28 cellular contexts compared by ENCODE assay signal in the genomic region with DNA sequence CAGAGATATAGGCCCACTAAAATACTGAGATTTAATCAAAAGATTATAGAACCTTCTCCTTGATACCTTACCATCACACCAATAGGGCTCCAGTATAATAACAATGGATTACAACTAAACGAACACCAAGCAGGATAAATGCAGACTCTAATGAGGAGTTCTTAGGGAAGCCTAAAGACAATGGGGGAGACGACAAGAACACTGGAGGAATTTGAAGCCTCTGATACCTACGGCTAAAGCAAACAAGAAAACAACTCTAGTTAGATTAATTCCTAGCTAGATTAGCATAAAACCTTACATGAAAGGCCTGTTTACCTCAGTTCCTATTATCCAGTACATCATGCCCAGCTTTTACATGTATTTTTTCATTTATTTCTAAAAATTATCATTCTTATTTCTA.
"Had no signal": no experiment of that assay in that cellular context is flagged by ENCODE, and none has a peak within 500 bp of the region (broad histone marks: within the 10 kb centered on the region; RNA-seq: fewer than 3 reads in every experiment).

No MANE protein-coding gene starts in this region.

- H3K4me1 ChIP-seq: breast epithelium had no signal

- H3K4me3 ChIP-seq: breast epithelium, K562, SK-N-MC had no signal

- DNase-seq: activated CD4-positive, alpha-beta memory T cell treated with anti-CD3 and anti-CD28 coated beads for 36 hours; activated CD4-positive, alpha-beta T cell treated with anti-CD3 and anti-CD28 coated beads, Interleukin-2, amount 10 ng/mL, durations not matched to agents 7 days and 5 days; activated CD4-positive, CD25-positive, alpha-beta regulatory T cell; activated CD8-positive, alpha-beta memory T cell treated with anti-CD3 and anti-CD28 coated beads for 24 hours; activated gamma-delta T cell; activated naive CD4-positive, alpha-beta T cell treated with anti-CD3 and anti-CD28 coated beads for 36 hours; activated naive CD8-positive, alpha-beta T cell treated with anti-CD3 and anti-CD28 coated beads, Interleukin-2, amount 10 ng/mL, durations not matched to agents 7 days and 5 days; activated T-cell treated with anti-CD3 and anti-CD28 coated beads, Interleukin-2, amount 50 U/mL, for 4 hours; aorta; caudate nucleus; Karpas-422; NCI-H1930; NCI-H2107; NCI-H345; NCI-H510A; NCI-H526 treated with DMSO at 0.1 percent for 48 hours; NCI-H82; NK-92 treated with Interleukin-12 subunit alpha and Interleukin-12 subunit beta, amount 100 ng/mL, for 24 hours; OCI-M1; RPMI8226; T-cell; T-helper 2 cell; T1000 had no signal

- H3K27me3 Mint-ChIP-seq: activated CD4-positive, alpha-beta memory T cell treated with anti-CD3 and anti-CD28 coated beads for 36 hours; activated CD4-positive, alpha-beta T cell treated with anti-CD3 and anti-CD28 coated beads, Interleukin-2, amount 10 ng/mL, durations not matched to agents 7 days and 5 days; activated naive CD8-positive, alpha-beta T cell treated with anti-CD3 and anti-CD28 coated beads, Interleukin-2, amount 10 ng/mL, durations not matched to agents 7 days and 5 days; T-cell had no signal

- H3K4me1 Mint-ChIP-seq: activated CD4-positive, alpha-beta T cell treated with anti-CD3 and anti-CD28 coated beads, Interleukin-2, amount 10 ng/mL, durations not matched to agents 7 days and 5 days; activated naive CD8-positive, alpha-beta T cell treated with anti-CD3 and anti-CD28 coated beads, Interleukin-2, amount 10 ng/mL, durations not matched to agents 7 days and 5 days had no signal

- H3K9me3 Mint-ChIP-seq: activated CD4-positive, alpha-beta memory T cell treated with anti-CD3 and anti-CD28 coated beads for 36 hours; activated CD4-positive, alpha-beta T cell treated with anti-CD3 and anti-CD28 coated beads, Interleukin-2, amount 10 ng/mL, durations not matched to agents 7 days and 5 days; activated naive CD4-positive, alpha-beta T cell treated with anti-CD3 and anti-CD28 coated beads for 36 hours; activated naive CD8-positive, alpha-beta T cell treated with anti-CD3 and anti-CD28 coated beads, Interleukin-2, amount 10 ng/mL, durations not matched to agents 7 days and 5 days; T-cell had no signal

- H3K27ac Mint-ChIP-seq: activated CD4-positive, alpha-beta memory T cell treated with anti-CD3 and anti-CD28 coated beads for 36 hours; activated CD4-positive, alpha-beta T cell treated with anti-CD3 and anti-CD28 coated beads, Interleukin-2, amount 10 ng/mL, durations not matched to agents 7 days and 5 days; activated naive CD4-positive, alpha-beta T cell treated with anti-CD3 and anti-CD28 coated beads for 36 hours; activated naive CD8-positive, alpha-beta T cell treated with anti-CD3 and anti-CD28 coated beads, Interleukin-2, amount 10 ng/mL, durations not matched to agents 7 days and 5 days; T-cell had no signal

- H3K4me3 Mint-ChIP-seq: activated CD4-positive, alpha-beta memory T cell treated with anti-CD3 and anti-CD28 coated beads for 36 hours; activated CD4-positive, alpha-beta T cell treated with anti-CD3 and anti-CD28 coated beads, Interleukin-2, amount 10 ng/mL, durations not matched to agents 7 days and 5 days; activated naive CD4-positive, alpha-beta T cell treated with anti-CD3 and anti-CD28 coated beads for 36 hours; activated naive CD8-positive, alpha-beta T cell treated with anti-CD3 and anti-CD28 coated beads, Interleukin-2, amount 10 ng/mL, durations not matched to agents 7 days and 5 days; activated T-cell treated with anti-CD3 and anti-CD28 coated beads, Interleukin-2, amount 50 U/mL, for 4 hours; T-cell had no signal

- H3K27me3 ChIP-seq: breast epithelium had no signal

- ATAC-seq: activated T-cell treated with anti-CD3 and anti-CD28 coated beads, Interleukin-2, amount 50 U/mL, for 4 hours; K562; Panc1; Right ventricle myocardium inferior; T-cell had no signal

- H3K9me3 ChIP-seq: breast epithelium had no signal

- H3K27ac ChIP-seq: breast epithelium, SK-N-MC had no signal

- H3K36me3 ChIP-seq: breast epithelium had no signal
